In the genomic region with DNA sequence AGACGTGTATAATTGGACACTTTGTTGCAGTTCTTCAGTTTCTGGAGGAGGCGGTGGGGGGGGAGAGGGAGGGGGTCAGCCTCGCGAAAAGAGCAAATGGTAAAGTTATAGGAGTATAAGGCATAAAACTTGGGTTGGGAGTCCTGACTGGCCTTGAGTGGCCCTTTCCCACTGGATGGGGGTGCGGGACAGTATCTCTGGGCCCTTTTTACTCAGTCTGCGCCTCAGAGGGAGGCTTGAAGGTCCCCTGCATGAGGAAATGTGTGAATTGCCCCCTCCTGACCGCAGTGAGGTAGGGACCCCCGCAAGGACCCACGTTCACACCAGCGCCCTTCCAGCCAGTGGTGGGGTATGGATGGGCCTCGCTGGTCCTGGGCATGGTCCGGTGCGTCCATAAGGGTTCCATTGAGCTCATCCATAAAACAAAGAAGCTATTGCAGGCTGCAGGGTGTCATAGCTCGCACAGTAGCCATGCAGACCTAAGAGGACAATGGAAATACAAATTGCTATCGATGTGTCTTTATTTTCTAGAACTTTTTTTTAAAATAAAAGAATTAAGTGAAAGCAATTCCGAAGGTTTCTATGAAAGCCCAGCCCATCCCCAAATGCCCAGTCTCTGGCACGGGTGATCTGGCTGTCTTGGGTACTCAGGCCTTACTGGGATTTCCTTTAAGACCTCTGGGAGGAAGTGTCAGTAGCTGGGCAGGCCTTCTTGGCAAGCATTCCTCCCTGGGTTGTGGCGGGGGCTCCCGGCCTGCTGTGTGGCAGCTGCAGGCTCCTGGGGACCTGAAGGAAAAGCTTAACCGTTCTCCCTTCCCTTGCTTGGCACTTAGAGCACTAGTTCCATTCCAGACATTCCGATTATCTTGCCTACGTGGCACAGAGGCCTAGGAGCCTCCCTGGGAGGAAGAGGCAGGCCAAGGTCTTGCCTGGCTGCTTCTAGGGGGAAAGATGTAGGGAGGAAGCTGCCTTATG, we compare ENCODE assay signal across 2 cellular contexts.
TF ChIP-seq lines count a peak whose summit lies in the region.

No MANE protein-coding gene starts in this region.

TF ChIP-seq in liver, 16 proteins besides CTCF, POLR2A, EP300 and RAD21:
- TF ChIP-seq RXRA (IDR thresholded peaks at IDR 0.05), result no peak
- TF ChIP-seq GABPA (IDR thresholded peaks at IDR 0.05 in 1 of 2, conservative IDR thresholded peaks at IDR 0.05 in 1 of 2), result no peak
- TF ChIP-seq TAF1 (conservative IDR thresholded peaks at IDR 0.05), result no peak
- no peak for TF ChIP-seq FOXA1 (IDR thresholded peaks at IDR 0.05)

TF ChIP-seq in HepG2, 621 proteins besides CTCF, POLR2A, EP300 and RAD21:
- TF ChIP-seq GATA4 (IDR thresholded peaks at IDR 0.05; ENCODE audit: borderline replicate concordance, low read depth), result no peak
